In genomic region chr11:10377182-10377581, GRCh38 we compare ENCODE assay signal across 18 cellular contexts.
"Had no signal": no experiment of that assay in that cellular context is flagged by ENCODE, and none has a peak within 500 bp of the region (broad histone marks: within the 10 kb centered on the region; RNA-seq: fewer than 3 reads in every experiment).

No MANE protein-coding gene starts in this region.

- H3K9me3 ChIP-seq: esophagus muscularis mucosa, heart left ventricle, ovary had no signal

- H3K36me3 ChIP-seq: esophagus muscularis mucosa, heart left ventricle, ovary had no signal

- FAIRE-seq: bronchial epithelial cell, endometrium, kidney, urothelium cell line had no signal

- DNase-seq: activated CD4-positive, alpha-beta memory T cell treated with anti-CD3 and anti-CD28 coated beads for 36 hours; activated naive CD8-positive, alpha-beta T cell treated with anti-CD3 and anti-CD28 coated beads, Interleukin-2, amount 10 ng/mL, durations not matched to agents 7 days and 5 days; activated T-cell treated with anti-CD3 and anti-CD28 coated beads, Interleukin-2, amount 50 U/mL, for 48 hours; aorta; heart left ventricle; kidney; left ventricle myocardium superior; mesenchymal stem cell; ovary; retina; stimulated activated CD4-positive, alpha-beta T cell treated with anti-CD3 and anti-CD28 coated beads, Interleukin-15, amount 100 ng/mL, for 24 hours; stimulated activated CD4-positive, alpha-beta T cell treated with anti-CD3 and anti-CD28 coated beads, Interleukin-4, amount 100 ng/mL, for 24 hours; T-helper 17 cell had no signal

- H3K27ac ChIP-seq: heart left ventricle, ovary, VCaP had no signal

- H3K27me3 ChIP-seq: esophagus muscularis mucosa, heart left ventricle, ovary had no signal

- H3K4me3 ChIP-seq: esophagus muscularis mucosa, heart left ventricle, ovary had no signal
